In the genomic region with DNA sequence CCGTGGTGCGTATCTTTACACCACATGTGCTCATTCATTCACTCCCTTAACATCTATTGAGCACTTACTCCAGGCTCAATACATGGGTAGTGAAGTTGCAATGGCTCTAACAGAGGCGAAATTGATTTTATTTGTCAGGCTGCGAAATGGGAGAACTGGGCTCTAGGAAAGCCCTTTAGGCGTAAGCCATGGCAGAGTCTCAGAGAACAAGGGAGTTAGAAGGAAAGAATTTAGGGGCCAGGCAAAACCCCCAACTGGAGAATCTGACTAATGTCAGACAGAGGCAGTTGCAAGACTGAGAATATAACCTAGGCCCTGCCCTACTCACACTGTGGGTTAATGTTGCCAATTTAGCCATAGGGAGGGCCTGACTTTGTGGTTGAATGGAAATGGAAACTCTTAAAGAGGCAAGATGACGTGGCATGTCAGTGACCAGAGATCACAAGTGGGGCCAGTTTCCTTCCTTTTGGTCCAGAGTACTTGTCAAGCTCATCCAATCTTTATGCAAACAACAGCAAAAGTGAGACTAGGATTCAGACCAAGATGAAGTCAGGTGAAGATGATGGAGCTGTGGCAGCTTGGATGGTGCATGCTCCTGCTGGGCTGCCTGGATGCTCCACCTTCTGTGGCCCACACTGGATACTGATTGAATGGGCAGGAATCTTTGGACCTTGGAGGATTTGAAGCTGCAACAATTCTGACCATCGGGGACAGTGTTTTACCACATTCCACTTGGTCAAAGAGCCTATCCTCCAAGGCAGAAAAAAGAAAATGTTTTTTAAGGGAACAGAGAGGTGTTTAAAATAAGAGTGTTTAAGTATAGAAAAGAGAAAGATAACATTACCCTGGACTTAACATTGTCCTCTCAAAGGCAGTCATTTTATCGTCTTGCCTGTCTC, we compare ENCODE assay signal across 10 cellular contexts.
A peak's percentile ranks its signal among the peaks of the same experiment; 100 is the strongest.
DNase-seq lines count a peak whose midpoint lies in the region; ATAC-seq and TF ChIP-seq lines count a peak whose summit lies in the region.
"Had no signal": no experiment of that assay in that cellular context is flagged by ENCODE, and none has a peak within 500 bp of the region (broad histone marks: within the 10 kb centered on the region; RNA-seq: fewer than 3 reads in every experiment).

No MANE protein-coding gene starts in this region.

- H3K56ac ChIP-seq in H9 (ENCODE audit: insufficient read length, low read depth, low read length) = no peak overlapping the region

- H4K91ac ChIP-seq in H9 (ENCODE audit: insufficient read length, low read depth, low read length) = no peak overlapping the region

- peaks cover 0 to 11% (median 10%) of the 10 kb centered on the region in 3 experiments; a peak in 5 of 7 replicates for H3K36me3 Mint-ChIP-seq in H9 (ENCODE audit: insufficient read depth in 1 of 3, low read depth in 3 of 3)
- H3K36me3 Mint-ChIP-seq in activated CD8-positive, alpha-beta memory T cell treated with anti-CD3 and anti-CD28 coated beads, Interleukin-2, amount 10 ng/mL, durations not matched to agents 7 days and 5 days = no peaks in the 10 kb centered on the region
- H3K36me3 Mint-ChIP-seq in neural progenitor cell = no peaks in the 10 kb centered on the region
- H3K36me3 Mint-ChIP-seq: memory B cell had no signal

- H3K23me2 ChIP-seq in H9 (ENCODE audit: insufficient read length, low read depth, low read length, poor library complexity, severe bottlenecking) = no peaks in the 10 kb centered on the region

- H3K79me1 ChIP-seq in H9 (ENCODE audit: insufficient read depth, low read depth, low read length, poor library complexity, severe bottlenecking) = no peaks in the 10 kb centered on the region

- H3K4me3 Mint-ChIP-seq in H9 = no peak overlapping the region
- H3K4me3 Mint-ChIP-seq in activated CD8-positive, alpha-beta memory T cell treated with anti-CD3 and anti-CD28 coated beads, Interleukin-2, amount 10 ng/mL, durations not matched to agents 7 days and 5 days = no peak overlapping the region
- H3K4me3 Mint-ChIP-seq in neural progenitor cell = no peak overlapping the region
- H3K4me3 Mint-ChIP-seq: memory B cell had no signal

- no peak overlapping the region for H3K9ac ChIP-seq in H9 (ENCODE audit: extremely low read depth, insufficient read length, low read length)
- no peak overlapping the region for H3K9ac ChIP-seq in neural progenitor cell
- H3K9ac ChIP-seq: KMS-11 had no signal

- no peak overlapping the region for H3K23ac ChIP-seq in H9 (ENCODE audit: insufficient read length, low read depth, low read length)

- H2AFZ ChIP-seq in H9 (ENCODE audit: low read length) = no peak overlapping the region
- H2AFZ ChIP-seq in neural progenitor cell (replicated peaks) = no peak overlapping the region

- no peak overlapping the region for H2BK12ac ChIP-seq in H9 (ENCODE audit: insufficient read length, low read depth, low read length)

- H3K4me1 Mint-ChIP-seq in H9 = no peaks in the 10 kb centered on the region
- peaks cover 14% of the 10 kb centered on the region for H3K4me1 Mint-ChIP-seq in activated CD8-positive, alpha-beta memory T cell treated with anti-CD3 and anti-CD28 coated beads, Interleukin-2, amount 10 ng/mL, durations not matched to agents 7 days and 5 days
- H3K4me1 Mint-ChIP-seq in neural progenitor cell = no peaks in the 10 kb centered on the region
- H3K4me1 Mint-ChIP-seq: memory B cell had no signal

- peak; percentile 10 for ATAC-seq in activated CD8-positive, alpha-beta memory T cell treated with anti-CD3 and anti-CD28 coated beads, Interleukin-2, amount 10 ng/mL, durations not matched to agents 7 days and 5 days
- ATAC-seq in HG02852 (IDR thresholded peaks at IDR 0.05; ENCODE audit: unreplicated experiment) = no peak

- no peak overlapping the region for H3K4me2 ChIP-seq in H9 (ENCODE audit: insufficient read depth, insufficient read length, low read length)
- H3K4me2 ChIP-seq in neural progenitor cell = no peak overlapping the region
- H3K4me2 ChIP-seq: KMS-11 had no signal

- peak; percentile 42; the same call in 2 of the 3 replicates for TF ChIP-seq CTCF in H9 (conservative IDR thresholded peaks at IDR 0.05)
- TF ChIP-seq CTCF in neural progenitor cell (IDR thresholded peaks at IDR 0.05) = peak; percentile 39

- no peaks in the 10 kb centered on the region for H3K27me3 ChIP-seq in H9 (ENCODE audit: insufficient read depth, low read length)
- no peaks in the 10 kb centered on the region for H3K27me3 ChIP-seq in neural progenitor cell
- H3K27me3 ChIP-seq in SJCRH30 = peaks cover 18% of the 10 kb centered on the region

- H3K9me3 ChIP-seq in H9 (ENCODE audit: control insufficient read depth, low read depth, low read length) (no peaks in the 10 kb centered on the region), neural progenitor cell (ENCODE audit: low read depth) (no peaks in the 10 kb centered on the region), SJCRH30 (replicated peaks) (0 out of 2 replicates have a peak, but pooled peaks cover 3% of the 10 kb centered on the region)

- H4K8ac ChIP-seq in H9 (replicated peaks; ENCODE audit: insufficient read length, low read depth, low read length) = no peak overlapping the region

- no peak overlapping the region for H2BK20ac ChIP-seq in H9 (ENCODE audit: low read depth, low read length, poor library complexity, severe bottlenecking)

- H4K5ac ChIP-seq in H9 (ENCODE audit: insufficient read length, low read depth, low read length) = no peak overlapping the region

- H3K14ac ChIP-seq in H9 (ENCODE audit: insufficient read depth, low read length) = no peak overlapping the region

- no peak overlapping the region for H3K4me3 ChIP-seq in neural progenitor cell
- no peak overlapping the region for H3K4me3 ChIP-seq in SJCRH30

- H3K27ac Mint-ChIP-seq in H9 (no peak overlapping the region), neural progenitor cell (no peak overlapping the region)
- no peak overlapping the region for H3K27ac Mint-ChIP-seq in activated CD8-positive, alpha-beta memory T cell treated with anti-CD3 and anti-CD28 coated beads, Interleukin-2, amount 10 ng/mL, durations not matched to agents 7 days and 5 days
- H3K27ac Mint-ChIP-seq: memory B cell had no signal

- H3K36me3 ChIP-seq in neural progenitor cell = no peaks in the 10 kb centered on the region
- no peaks in the 10 kb centered on the region for H3K36me3 ChIP-seq in SJCRH30

- no peak overlapping the region for H2AK5ac ChIP-seq in H9 (ENCODE audit: insufficient read length, low read length)

- H3F3A ChIP-seq in neural progenitor cell (ENCODE audit: low read depth) = no peaks in the 10 kb centered on the region

- H3K4me1 ChIP-seq in H9 (ENCODE audit: insufficient read depth, low read length) (no peaks in the 10 kb centered on the region), neural progenitor cell (no peaks in the 10 kb centered on the region), SJCRH30 (no peaks in the 10 kb centered on the region)

- DNase-seq in GDM1 (lab: John Stamatoyannopoulos, UW) = peak; percentile 17
- peak; percentile 27 for DNase-seq in H9
- peak; percentile 46 for DNase-seq in activated CD8-positive, alpha-beta memory T cell treated with anti-CD3 and anti-CD28 coated beads, Interleukin-2, amount 10 ng/mL, durations not matched to agents 7 days and 5 days
- peak; percentile 21 for DNase-seq in neural progenitor cell (ENCODE audit: low spot score)
- DNase-seq in SJCRH30 = no peak
- DNase-seq in NCI-H2029 treated with DMSO at 0.1 percent for 48 hours (lab: John Stamatoyannopoulos, UW) = no peak
- DNase-seq: NCI-H2171 had no signal

- H2BK5ac ChIP-seq in H9 (ENCODE audit: insufficient read length, low read length) = no peak overlapping the region

- H3K9me3 Mint-ChIP-seq in H9 (peaks cover 13 to 19% of the 10 kb centered on the region in 2 experiments), neural progenitor cell (peaks cover 10% of the 10 kb centered on the region)
- H3K9me3 Mint-ChIP-seq in activated CD8-positive, alpha-beta memory T cell treated with anti-CD3 and anti-CD28 coated beads, Interleukin-2, amount 10 ng/mL, durations not matched to agents 7 days and 5 days (ENCODE audit: low read depth) = no peaks in the 10 kb centered on the region
- H3K9me3 Mint-ChIP-seq: memory B cell had no signal

- H2BK120ac ChIP-seq in H9 (ENCODE audit: low read depth, low read length, poor library complexity, severe bottlenecking) = no peak overlapping the region

- H3T11ph ChIP-seq in H9 (ENCODE audit: low read length) = no peak overlapping the region

- CTCF ChIA-PET in activated CD8-positive, alpha-beta memory T cell treated with anti-CD3 and anti-CD28 coated beads, Interleukin-2, amount 10 ng/mL, durations not matched to agents 7 days and 5 days (lab: Charles Lee) = interaction anchor here (0.6 to 15.0 kb wide), 10 partner anchors 12 to 1411 kb away, joined by 3 to 397 read pairs (median 6); partner anchors contain the start of gene GALNT14

- H3K27ac ChIP-seq in H9 (ENCODE audit: insufficient read length, low read depth, low read length) (no peak overlapping the region), neural progenitor cell (no peak overlapping the region), SJCRH30 (no peak overlapping the region)
- H3K27ac ChIP-seq: KMS-11 had no signal

- H3K27me3 Mint-ChIP-seq in H9 (ENCODE audit: low read depth) (peaks cover 4% of the 10 kb centered on the region; the same call in 1 of the 2 replicates), neural progenitor cell (ENCODE audit: insufficient read depth, low read depth) (no peaks in the 10 kb centered on the region)
- peaks cover 15% of the 10 kb centered on the region for H3K27me3 Mint-ChIP-seq in activated CD8-positive, alpha-beta memory T cell treated with anti-CD3 and anti-CD28 coated beads, Interleukin-2, amount 10 ng/mL, durations not matched to agents 7 days and 5 days
- H3K27me3 Mint-ChIP-seq: memory B cell had no signal

- H3K18ac ChIP-seq in H9 (ENCODE audit: insufficient read length, low read depth, low read length) = no peak overlapping the region

- WGBS in H9 (ENCODE audit: extremely low coverage, insufficient read length, low lambda C conversion rate) = no CpG with 5 or more reads among the region's 8 CpGs

- no peak overlapping the region for H3K4ac ChIP-seq in H9 (ENCODE audit: low read depth, low read length)

- H3K79me2 ChIP-seq in H9 (ENCODE audit: insufficient read depth, low read length) = no peaks in the 10 kb centered on the region
- H3K79me2 ChIP-seq in neural progenitor cell (ENCODE audit: low read depth) = no peaks in the 10 kb centered on the region

- no peak overlapping the region for H2BK15ac ChIP-seq in H9 (ENCODE audit: low read depth, low read length)

- no peaks in the 10 kb centered on the region for H4K20me1 ChIP-seq in H9 (ENCODE audit: control insufficient read depth, insufficient read depth, insufficient read length)
- H4K20me1 ChIP-seq in neural progenitor cell (ENCODE audit: low read depth) = no peaks in the 10 kb centered on the region

Comparison
In these comparisons a context has a peak if more than half of its experiments do, and no peak if none do; other contexts are left out.
1. DNase-seq: peak in GDM1 (single experiment), H9 (single experiment), activated CD8-positive, alpha-beta memory T cell treated with anti-CD3 and anti-CD28 coated beads, Interleukin-2, amount 10 ng/mL, durations not matched to agents 7 days and 5 days (single experiment) and neural progenitor cell (single experiment); none in SJCRH30 (0 of 2) and NCI-H2029 treated with DMSO at 0.1 percent for 48 hours (single experiment).